In genomic region chr11:1684886-1685874, GRCh38 we compare ENCODE assay signal across 1 cellular context.
TF ChIP-seq lines count a peak whose summit lies in the region.

No MANE protein-coding gene starts in this region.

TF ChIP-seq in HepG2, 621 proteins besides CTCF, POLR2A, EP300 and RAD21:
- TF ChIP-seq ZNF768 (CRISPR knock-in tag; IDR thresholded peaks at IDR 0.05) (peak; percentile 16; the same call in 1 of the 2 replicates), ZFX (CRISPR knock-in tag; IDR thresholded peaks at IDR 0.05; ENCODE audit: low read depth) (peak; percentile 33), ZNF687 (CRISPR knock-in tag; IDR thresholded peaks at IDR 0.05) (peak; percentile 71), BRD4 (CRISPR knock-in tag; IDR thresholded peaks at IDR 0.05) (peak; percentile 52; the same call in 1 of the 2 replicates), ZBTB38 (CRISPR knock-in tag; IDR thresholded peaks at IDR 0.05) (0 out of 2 replicates have a peak, but pooled peaks have one; percentile 27), MED1 (CRISPR knock-in tag; IDR thresholded peaks at IDR 0.05) (peak; percentile 12; the same call in 1 of the 2 replicates)
